ENCODE assay signal across 15 cellular contexts in genomic region chr17:15157051-15157450, GRCh38.
DNase-seq lines count a peak whose midpoint lies in the region; ATAC-seq and TF ChIP-seq lines count a peak whose summit lies in the region.
"Had no signal": no experiment of that assay in that cellular context is flagged by ENCODE, and none has a peak within 500 bp of the region (broad histone marks: within the 10 kb centered on the region; RNA-seq: fewer than 3 reads in every experiment).

No MANE protein-coding gene starts in this region.

- no peak overlapping the region for H3K9ac ChIP-seq in adipocyte (ENCODE audit: low read length)

- no peak overlapping the region for H3K4me3 Mint-ChIP-seq in HFFc6
- H3K4me3 Mint-ChIP-seq: stimulated activated naive CD8-positive, alpha-beta T cell treated with anti-CD3 and anti-CD28 coated beads, Interleukin-15, amount 100 ng/mL, for 72 hours had no signal

- peak; percentile 29 for DNase-seq in Ammon's horn (ENCODE audit: low spot score)
- peak; percentile 8 for DNase-seq in HFFc6
- DNase-seq in adipocyte (ENCODE audit: low read depth), result peak; percentile 50
- peak; percentile 57 for DNase-seq in islet precursor cell
- DNase-seq in stimulated activated CD4-positive, alpha-beta T cell treated with anti-CD3 and anti-CD28 coated beads, Interleukin-4, amount 100 ng/mL, for 24 hours, result no peak
- DNase-seq in SHP77 treated with DMSO at 0.1 percent for 48 hours (lab: John Stamatoyannopoulos, UW), result no peak
- no peak for DNase-seq in ovary
- DNase-seq: activated effector memory CD4-positive, alpha-beta T cell treated with anti-CD3 and anti-CD28 coated beads, Interleukin-2, amount 50 U/mL, for 16 hours; DMS53; MM.1S; NCI-H2171; small intestine; stimulated activated naive CD8-positive, alpha-beta T cell treated with anti-CD3 and anti-CD28 coated beads, Interleukin-15, amount 100 ng/mL, for 72 hours had no signal

- no peak for ATAC-seq in GM21576 (IDR thresholded peaks at IDR 0.05; ENCODE audit: unreplicated experiment)
- ATAC-seq: stimulated activated naive CD8-positive, alpha-beta T cell treated with anti-CD3 and anti-CD28 coated beads, Interleukin-15, amount 100 ng/mL, for 72 hours had no signal

- 36 to 54% (median 50%) methylated on average over 5 of the region's 5 CpGs for WGBS in ovary, 3 donors

- peaks cover 29% of the 10 kb centered on the region for H3K4me1 Mint-ChIP-seq in HFFc6 (ENCODE audit: low read depth)
- H3K4me1 Mint-ChIP-seq: stimulated activated naive CD8-positive, alpha-beta T cell treated with anti-CD3 and anti-CD28 coated beads, Interleukin-15, amount 100 ng/mL, for 72 hours had no signal

- H3K27me3 ChIP-seq in adipocyte (replicated peaks; ENCODE audit: control insufficient read depth, insufficient read depth, low read length), result no peaks in the 10 kb centered on the region
- H3K27me3 ChIP-seq in ovary, result no peaks in the 10 kb centered on the region
- H3K27me3 ChIP-seq: ascending aorta had no signal

- intact Hi-C loops in ovary (cut with DNase I), result no loop called here

- H3K4me1 ChIP-seq in adipocyte (ENCODE audit: control insufficient read depth, insufficient read depth, low read length) (peaks cover 37% of the 10 kb centered on the region), ovary (ENCODE audit: insufficient read depth) (no peaks in the 10 kb centered on the region)
- H3K4me1 ChIP-seq: ascending aorta had no signal

- no peak for TF ChIP-seq EP300 in ovary (IDR thresholded peaks at IDR 0.05)

- H3K4me3 ChIP-seq in adipocyte (ENCODE audit: low read length) (no peak overlapping the region), ovary (no peak overlapping the region)
- H3K4me3 ChIP-seq: ascending aorta had no signal

- no peaks in the 10 kb centered on the region for H3K36me3 Mint-ChIP-seq in HFFc6 (ENCODE audit: low read depth)

- peaks cover 4% of the 10 kb centered on the region; the same call in 1 of the 2 replicates for H3K27me3 Mint-ChIP-seq in HFFc6 (ENCODE audit: insufficient read depth)

- H3K36me3 ChIP-seq in adipocyte (ENCODE audit: control insufficient read depth, insufficient read depth, low read length, severe bottlenecking) (no peaks in the 10 kb centered on the region), ovary (no peaks in the 10 kb centered on the region)
- H3K36me3 ChIP-seq: ascending aorta had no signal

- no peak overlapping the region; the same call in 1 of the 2 replicates for H3K27ac Mint-ChIP-seq in HFFc6
- H3K27ac Mint-ChIP-seq: stimulated activated naive CD8-positive, alpha-beta T cell treated with anti-CD3 and anti-CD28 coated beads, Interleukin-15, amount 100 ng/mL, for 72 hours had no signal

- no peak for TF ChIP-seq CTCF in HFFc6 (IDR thresholded peaks at IDR 0.05)
- TF ChIP-seq CTCF in ovary (IDR thresholded peaks at IDR 0.05), result no peak

- no peak overlapping the region for H3K27ac ChIP-seq in ovary
- H3K27ac ChIP-seq: ascending aorta had no signal

- H3K9me3 ChIP-seq in adipocyte (ENCODE audit: control insufficient read depth, low read length) (no peaks in the 10 kb centered on the region), ovary (no peaks in the 10 kb centered on the region)
- H3K9me3 ChIP-seq: ascending aorta had no signal

- H3K9me3 Mint-ChIP-seq in HFFc6, result no peaks in the 10 kb centered on the region
- H3K9me3 Mint-ChIP-seq: stimulated activated naive CD8-positive, alpha-beta T cell treated with anti-CD3 and anti-CD28 coated beads, Interleukin-15, amount 100 ng/mL, for 72 hours had no signal

- TF ChIP-seq POLR2A in ovary (IDR thresholded peaks at IDR 0.05), result no peak

Comparison
In these comparisons a context has a peak if more than half of its experiments do, and no peak if none do; other contexts are left out.
1. DNase-seq: peak in Ammon's horn (single experiment), HFFc6 (single experiment), adipocyte (single experiment) and islet precursor cell (single experiment); none in stimulated activated CD4-positive, alpha-beta T cell treated with anti-CD3 and anti-CD28 coated beads, Interleukin-4, amount 100 ng/mL, for 24 hours (single experiment), SHP77 treated with DMSO at 0.1 percent for 48 hours (single experiment) and ovary (0 of 5).